In genomic region chr15:48643236-48643635, GRCh38 we compare ENCODE assay signal across 12 cellular contexts. TPM values are rescaled to one million over a fixed set of nuclear protein-coding genes. Genes with fewer than 3 reads are reported as not detected.
DNase-seq lines count a peak whose midpoint lies in the region; ATAC-seq and TF ChIP-seq lines count a peak whose summit lies in the region.
"Had no signal": no experiment of that assay in that cellular context is flagged by ENCODE, and none has a peak within 500 bp of the region (broad histone marks: within the 10 kb centered on the region; RNA-seq: fewer than 3 reads in every experiment).

No MANE protein-coding gene starts in this region.

- no peak for TF ChIP-seq CTCF in GM12865 (IDR thresholded peaks at IDR 0.05; ENCODE audit: insufficient read depth, low read depth, low read length, missing control alignments)
- no peak for TF ChIP-seq CTCF in ascending aorta (IDR thresholded peaks at IDR 0.05)
- no peak for TF ChIP-seq CTCF in kidney epithelial cell (IDR thresholded peaks at IDR 0.05; ENCODE audit: insufficient read depth, low read length, poor library complexity, severe bottlenecking)

- peaks cover 0 to 28% of the 10 kb centered on the region in 2 donors for H3K4me1 ChIP-seq in ascending aorta

- H3K36me3 Mint-ChIP-seq in activated T-cell treated with anti-CD3 and anti-CD28 coated beads, Interleukin-2, amount 50 U/mL, for 4 hours (ENCODE audit: insufficient read depth) = no peaks in the 10 kb centered on the region
- no peaks in the 10 kb centered on the region for H3K36me3 Mint-ChIP-seq in activated naive CD8-positive, alpha-beta T cell treated with anti-CD3 and anti-CD28 coated beads, Interleukin-2, amount 50 U/mL, for 24 hours (ENCODE audit: low read depth)
- H3K36me3 Mint-ChIP-seq: CD8-positive, alpha-beta T cell had no signal

- H3K9me3 ChIP-seq in ascending aorta = no peaks in the 10 kb centered on the region

- peak overlapping the region; percentile 75; the same call in 1 of the 2 replicates for H3K4me3 ChIP-seq in GM12865 (ENCODE audit: low read depth, low read length)
- H3K4me3 ChIP-seq in ascending aorta = peak overlapping the region; percentile 87 to 88
- peak overlapping the region; percentile 89 for H3K4me3 ChIP-seq in kidney epithelial cell (ENCODE audit: low read depth, low read length)
- peak overlapping the region in 6 of 7 experiments; percentile 42 to 66 (median 54) for H3K4me3 ChIP-seq in skin epidermis

- H3K36me3 ChIP-seq in ascending aorta = no peaks in the 10 kb centered on the region
- no peaks in the 10 kb centered on the region for H3K36me3 ChIP-seq in kidney epithelial cell (ENCODE audit: control insufficient read depth, insufficient read depth, low read length)

- no peak for ATAC-seq in activated T-cell treated with anti-CD3 and anti-CD28 coated beads, Interleukin-2, amount 50 U/mL, for 4 hours
- ATAC-seq in activated naive CD8-positive, alpha-beta T cell treated with anti-CD3 and anti-CD28 coated beads, Interleukin-2, amount 50 U/mL, for 24 hours = no peak
- ATAC-seq: CD8-positive, alpha-beta T cell had no signal

- no peak for DNase-seq in GM12865 (ENCODE audit: low read depth)
- DNase-seq in ascending aorta (ENCODE audit: low spot score in 2 of 2) = no peak
- DNase-seq in kidney epithelial cell (ENCODE audit: low read depth) = no peak
- no peak for DNase-seq in activated T-cell treated with anti-CD3 and anti-CD28 coated beads, Interleukin-2, amount 50 U/mL, for 4 hours
- no peak for DNase-seq in mucosa of gallbladder (ENCODE audit: low spot score)
- no peak for DNase-seq in activated naive CD8-positive, alpha-beta T cell treated with anti-CD3 and anti-CD28 coated beads, Interleukin-2, amount 50 U/mL, for 24 hours
- no peak for DNase-seq in NCI-H524 (lab: John Stamatoyannopoulos, UW)
- DNase-seq: activated CD4-positive, alpha-beta T cell treated with anti-CD3 and anti-CD28 coated beads, Interleukin-2, amount 10 ng/mL, durations not matched to agents 24 days and 14 days; activated naive CD4-positive, alpha-beta T cell; CD8-positive, alpha-beta T cell; NCI-H69 had no signal

- H3K27ac ChIP-seq in ascending aorta (peak overlapping the region; percentile 96 to 97), skin epidermis (peak overlapping the region in 11 of 21 experiments; percentile 65 to 94 (median 84))

- H3K27me3 Mint-ChIP-seq in activated T-cell treated with anti-CD3 and anti-CD28 coated beads, Interleukin-2, amount 50 U/mL, for 4 hours (ENCODE audit: low read depth) = peaks cover 34% of the 10 kb centered on the region
- peaks cover 37% of the 10 kb centered on the region for H3K27me3 Mint-ChIP-seq in activated naive CD8-positive, alpha-beta T cell treated with anti-CD3 and anti-CD28 coated beads, Interleukin-2, amount 50 U/mL, for 24 hours

- no peak overlapping the region for H3K27ac Mint-ChIP-seq in activated naive CD8-positive, alpha-beta T cell treated with anti-CD3 and anti-CD28 coated beads, Interleukin-2, amount 50 U/mL, for 24 hours
- H3K27ac Mint-ChIP-seq: activated CD4-positive, alpha-beta T cell treated with anti-CD3 and anti-CD28 coated beads, Interleukin-2, amount 10 ng/mL, durations not matched to agents 24 days and 14 days; CD8-positive, alpha-beta T cell had no signal

- H3K27me3 ChIP-seq in ascending aorta (no peaks in the 10 kb centered on the region), kidney epithelial cell (ENCODE audit: control insufficient read depth, insufficient read depth, low read length) (no peaks in the 10 kb centered on the region)

- H3K4me3 Mint-ChIP-seq in activated T-cell treated with anti-CD3 and anti-CD28 coated beads, Interleukin-2, amount 50 U/mL, for 4 hours = no peak overlapping the region
- no peak overlapping the region for H3K4me3 Mint-ChIP-seq in activated naive CD8-positive, alpha-beta T cell treated with anti-CD3 and anti-CD28 coated beads, Interleukin-2, amount 50 U/mL, for 24 hours
- H3K4me3 Mint-ChIP-seq: CD8-positive, alpha-beta T cell had no signal

- no peaks in the 10 kb centered on the region for H3K9me3 Mint-ChIP-seq in activated T-cell treated with anti-CD3 and anti-CD28 coated beads, Interleukin-2, amount 50 U/mL, for 4 hours
- H3K9me3 Mint-ChIP-seq in activated naive CD8-positive, alpha-beta T cell treated with anti-CD3 and anti-CD28 coated beads, Interleukin-2, amount 50 U/mL, for 24 hours = no peaks in the 10 kb centered on the region
- H3K9me3 Mint-ChIP-seq: activated CD4-positive, alpha-beta T cell treated with anti-CD3 and anti-CD28 coated beads, Interleukin-2, amount 10 ng/mL, durations not matched to agents 24 days and 14 days; CD8-positive, alpha-beta T cell had no signal

- peaks cover 6% of the 10 kb centered on the region for H3K4me1 Mint-ChIP-seq in activated T-cell treated with anti-CD3 and anti-CD28 coated beads, Interleukin-2, amount 50 U/mL, for 4 hours (ENCODE audit: low read depth)
- H3K4me1 Mint-ChIP-seq in activated naive CD8-positive, alpha-beta T cell treated with anti-CD3 and anti-CD28 coated beads, Interleukin-2, amount 50 U/mL, for 24 hours = peaks cover 2% of the 10 kb centered on the region

- intact Hi-C loops in ascending aorta (cut with DNase I) = loop anchor here (5.0 to 10.0 kb wide), 3 partner anchors 86 to 288 kb away; no protein-coding TSS in a partner anchor

RNA-seq across cellular contexts. Expression of gene FBN1, which starts 2.3 kb away (rescaled TPM):
- 164 TPM for total RNA-seq in ascending aorta
- 35.5 and 35.9 TPM in 2 replicates for total RNA-seq in kidney epithelial cell
- under 1 TPM; 0.22 to 0.38 (median 0.24) TPM for total RNA-seq in activated T-cell treated with anti-CD3 and anti-CD28 coated beads, Interleukin-2, amount 50 U/mL, for 4 hours
- 57.6 TPM for total RNA-seq in mucosa of gallbladder

Comparison
In these comparisons a context has a peak if more than half of its experiments do, and no peak if none do; other contexts are left out.
1. RNA of gene FBN1, which starts 2.3 kb away (total RNA-seq): 164 TPM in ascending aorta (single experiment), 57.6 TPM in mucosa of gallbladder (single experiment) and 35.5 to 35.9 TPM in kidney epithelial cell; 0.22 to 0.38 TPM in activated T-cell treated with anti-CD3 and anti-CD28 coated beads, Interleukin-2, amount 50 U/mL, for 4 hours; every median in the first group is over 10 times any median in the second.
2. Peak in every context shown above with its lines, with median percentiles within 50 percentile points of each other: H3K4me3 ChIP-seq.